Comparison of ENCODE assay signal across 1 cellular context in genomic region chr13:19985219-19985556, GRCh38.
TF ChIP-seq lines count a peak whose summit lies in the region.

No MANE protein-coding gene starts in this region.

TF ChIP-seq in GM12878, 131 proteins besides CTCF, POLR2A, EP300 and RAD21:
- peak in 1 of 2 experiments; percentile 6; a peak in 1 of 4 replicates for TF ChIP-seq IKZF2 (IDR thresholded peaks at IDR 0.05)
- no peak for TF ChIP-seq YBX1 (IDR thresholded peaks at IDR 0.05)
TF ChIP-seq in GM12878: peak in this region for 1.
